In the genomic region with DNA sequence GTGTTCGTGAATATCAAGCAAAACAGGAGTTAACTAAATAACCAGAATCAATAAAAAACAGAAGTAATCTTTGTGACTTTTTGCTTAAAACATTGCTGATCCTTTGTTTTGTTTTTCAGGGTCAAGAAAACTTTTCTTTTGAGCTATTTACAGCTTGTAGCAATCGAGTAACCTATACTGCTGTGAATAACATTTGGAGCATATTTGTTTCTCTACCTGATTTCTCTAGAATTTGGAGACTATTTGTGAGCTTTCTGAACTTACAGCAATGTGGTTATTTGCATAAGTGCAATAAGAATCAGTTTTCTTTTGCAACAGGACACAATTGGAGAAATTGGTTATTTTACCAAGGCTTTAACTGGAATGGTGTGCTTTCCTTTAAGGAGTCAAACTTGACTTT, we compare ENCODE assay signal across 1 cellular context.
TF ChIP-seq lines count a peak whose summit lies in the region.

No MANE protein-coding gene starts in this region.

TF ChIP-seq in K562, 482 proteins besides CTCF, POLR2A, EP300 and RAD21 (continued from another document):
- TF ChIP-seq, protein P1, sequence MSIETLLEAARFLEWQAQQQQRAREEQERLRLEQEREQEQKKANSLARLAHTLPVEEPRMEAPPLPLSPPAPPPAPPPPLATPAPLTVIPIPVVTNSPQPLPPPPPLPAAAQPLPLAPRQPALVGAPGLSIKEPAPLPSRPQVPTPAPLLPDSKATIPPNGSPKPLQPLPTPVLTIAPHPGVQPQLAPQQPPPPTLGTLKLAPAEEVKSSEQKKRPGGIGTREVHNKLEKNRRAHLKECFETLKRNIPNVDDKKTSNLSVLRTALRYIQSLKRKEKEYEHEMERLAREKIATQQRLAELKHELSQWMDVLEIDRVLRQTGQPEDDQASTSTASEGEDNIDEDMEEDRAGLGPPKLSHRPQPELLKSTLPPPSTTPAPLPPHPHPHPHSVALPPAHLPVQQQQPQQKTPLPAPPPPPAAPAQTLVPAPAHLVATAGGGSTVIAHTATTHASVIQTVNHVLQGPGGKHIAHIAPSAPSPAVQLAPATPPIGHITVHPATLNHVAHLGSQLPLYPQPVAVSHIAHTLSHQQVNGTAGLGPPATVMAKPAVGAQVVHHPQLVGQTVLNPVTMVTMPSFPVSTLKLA (conservative IDR thresholded peaks at IDR 0.05), result no peak
- TF ChIP-seq TRIM28 (IDR thresholded peaks at IDR 0.05), result peak; percentile 52; the same call in 1 of the 2 replicates
- TF ChIP-seq SMARCB1 (IDR thresholded peaks at IDR 0.05; ENCODE audit: insufficient read length, low read depth), result no peak
- TF ChIP-seq CBX3 (IDR thresholded peaks at IDR 0.05; ENCODE audit: borderline replicate concordance in 1 of 2, low read length in 2 of 2), result peak in 1 of 2 experiments; percentile 94; a peak in 2 of 3 replicates
TF ChIP-seq in K562: peak in this region for 2.
